In genomic region chr6:20367716-20368485, GRCh38 we compare ENCODE assay signal across 15 cellular contexts. TPM values are rescaled to one million over a fixed set of nuclear protein-coding genes. Genes with fewer than 3 reads are reported as not detected.
DNase-seq lines count a peak whose midpoint lies in the region; ATAC-seq, FAIRE-seq and TF ChIP-seq lines count a peak whose summit lies in the region.
"Had no signal": no experiment of that assay in that cellular context is flagged by ENCODE, and none has a peak within 500 bp of the region (broad histone marks: within the 10 kb centered on the region; RNA-seq: fewer than 3 reads in every experiment).

No MANE protein-coding gene starts in this region.

- H3K4me3 Mint-ChIP-seq in activated naive CD4-positive, alpha-beta T cell treated with anti-CD3 and anti-CD28 coated beads for 36 hours = no peak overlapping the region
- H3K4me3 Mint-ChIP-seq: CD14-positive monocyte had no signal

- H3K9me2 ChIP-seq in hepatocyte (replicated peaks; ENCODE audit: insufficient read depth) = no peaks in the 10 kb centered on the region

- H3K27ac Mint-ChIP-seq in activated naive CD4-positive, alpha-beta T cell treated with anti-CD3 and anti-CD28 coated beads for 36 hours = peak overlapping the region; percentile 81

- H3K4me2 ChIP-seq in hepatocyte = no peak overlapping the region

- CTCF ChIA-PET in activated naive CD4-positive, alpha-beta T cell treated with anti-CD3 and anti-CD28 coated beads for 36 hours (lab: Charles Lee) = interaction anchor here (2.2 kb wide), 1 partner anchor 37 kb away, joined by 7 read pairs; no protein-coding TSS in a partner anchor

- no peaks in the 10 kb centered on the region for H3K27me3 Mint-ChIP-seq in activated naive CD4-positive, alpha-beta T cell treated with anti-CD3 and anti-CD28 coated beads for 36 hours (ENCODE audit: low read depth)

- no peak for FAIRE-seq in RCC 7860 (lab: Jason Lieb, UNC)

- intact Hi-C loops in activated naive CD4-positive, alpha-beta T cell treated with anti-CD3 and anti-CD28 coated beads for 36 hours (cut with micrococcal nuclease) = loop anchor here (1.0 to 2.0 kb wide), 3 partner anchors 31 to 48 kb away; partner anchors contain the start of gene E2F3

- no peak for TF ChIP-seq CTCF in hepatocyte (IDR thresholded peaks at IDR 0.05; ENCODE audit: poor library complexity)

- H3K9me3 Mint-ChIP-seq in activated naive CD4-positive, alpha-beta T cell treated with anti-CD3 and anti-CD28 coated beads for 36 hours = no peaks in the 10 kb centered on the region

- H3K36me3 ChIP-seq in hepatocyte (replicated peaks; ENCODE audit: insufficient read depth, low read depth) = no peaks in the 10 kb centered on the region

- no peak overlapping the region for H2AFZ ChIP-seq in hepatocyte

- peaks cover 19% of the 10 kb centered on the region for H3K4me1 ChIP-seq in hepatocyte (ENCODE audit: insufficient read depth)

- no peaks in the 10 kb centered on the region for H4K20me1 ChIP-seq in hepatocyte (ENCODE audit: insufficient read depth, poor library complexity, severe bottlenecking)

- ATAC-seq in GM21529 (IDR thresholded peaks at IDR 0.05; ENCODE audit: unreplicated experiment) = no peak
- ATAC-seq in HG03095 (IDR thresholded peaks at IDR 0.05; ENCODE audit: unreplicated experiment) = no peak
- ATAC-seq: PC-3 had no signal

- 59% methylated on average over 2 of the region's 2 CpGs for WGBS in hepatocyte (ENCODE audit: low lambda C conversion rate, missing lambda C conversion rate)

- no peak overlapping the region for H3K4me3 ChIP-seq in hepatocyte
- H3K4me3 ChIP-seq: lung had no signal

- no peaks in the 10 kb centered on the region for H3K9me3 ChIP-seq in hepatocyte (ENCODE audit: low read depth)

- H3K27me3 ChIP-seq in hepatocyte = no peaks in the 10 kb centered on the region

- H3K79me2 ChIP-seq in hepatocyte = no peaks in the 10 kb centered on the region

- H3K27ac ChIP-seq in hepatocyte (peak overlapping the region; percentile 90), temporal lobe (ENCODE audit: low read depth, low read length) (peak overlapping the region; percentile 31)

- peak; percentile 31 to 45 for DNase-seq in stimulated activated CD8-positive, alpha-beta memory T cell treated with anti-CD3 and anti-CD28 coated beads, Interleukin-7, amount 100 ng/mL, for 4 hours (ENCODE audit: low read depth in 2 of 2)
- DNase-seq in stimulated activated CD8-positive, alpha-beta memory T cell treated with anti-CD3 and anti-CD28 coated beads, Interleukin-4, amount 100 ng/mL, for 48 hours = no peak
- peak; percentile 18 for DNase-seq in activated naive CD4-positive, alpha-beta T cell treated with anti-CD3 and anti-CD28 coated beads for 36 hours
- DNase-seq in hepatocyte (ENCODE audit: low spot score) = peak; percentile 27
- DNase-seq in RCC 7860 (ENCODE audit: low spot score) = no peak
- DNase-seq: activated gamma-delta T cell treated with Interleukin-2 at 50 U/mL for 16 hours, dermis blood vessel endothelial cell, glutamatergic neuron, H7, PC-3 had no signal

- peaks cover 56% of the 10 kb centered on the region for H3K4me1 Mint-ChIP-seq in activated naive CD4-positive, alpha-beta T cell treated with anti-CD3 and anti-CD28 coated beads for 36 hours (ENCODE audit: low read depth)

- H3K36me3 Mint-ChIP-seq in activated naive CD4-positive, alpha-beta T cell treated with anti-CD3 and anti-CD28 coated beads for 36 hours (ENCODE audit: low read depth) = no peaks in the 10 kb centered on the region
- H3K36me3 Mint-ChIP-seq: CD14-positive monocyte had no signal

RNA-seq across cellular contexts. Expression of gene E2F3, which starts 33.8 kb away (rescaled TPM):
- 10 to 100 TPM; 12.7 to 13.1 TPM for total RNA-seq in activated naive CD4-positive, alpha-beta T cell treated with anti-CD3 and anti-CD28 coated beads for 36 hours
- total RNA-seq in hepatocyte (10.8 and 13.3 TPM in 2 replicates), temporal lobe (8.4 TPM)
- polyA plus RNA-seq in hepatocyte = 5.5 and 8.4 TPM in 2 replicates

Comparison
In these comparisons a context has a peak if more than half of its experiments do, and no peak if none do; other contexts are left out.
1. DNase-seq: peak in stimulated activated CD8-positive, alpha-beta memory T cell treated with anti-CD3 and anti-CD28 coated beads, Interleukin-7, amount 100 ng/mL, for 4 hours (2 of 2), activated naive CD4-positive, alpha-beta T cell treated with anti-CD3 and anti-CD28 coated beads for 36 hours (single experiment) and hepatocyte (single experiment); none in stimulated activated CD8-positive, alpha-beta memory T cell treated with anti-CD3 and anti-CD28 coated beads, Interleukin-4, amount 100 ng/mL, for 48 hours (single experiment) and RCC 7860 (single experiment).